In genomic region chr14:57486767-57487379, GRCh38 we compare ENCODE assay signal across 9 cellular contexts. TPM values are rescaled to one million over a fixed set of nuclear protein-coding genes. Genes with fewer than 3 reads are reported as not detected.
DNase-seq lines count a peak whose midpoint lies in the region; ATAC-seq and TF ChIP-seq lines count a peak whose summit lies in the region.
"Had no signal": no experiment of that assay in that cellular context is flagged by ENCODE, and none has a peak within 500 bp of the region (broad histone marks: within the 10 kb centered on the region; RNA-seq: fewer than 3 reads in every experiment).

No MANE protein-coding gene starts in this region.

- peak; percentile 12 for DNase-seq in DMS153 (lab: John Stamatoyannopoulos, UW)
- DNase-seq in Kasumi-1 (lab: John Stamatoyannopoulos, UW): peak; percentile 41 to 61
- no peak for DNase-seq in PC-9
- DNase-seq in fibroblast of peridontal ligament (ENCODE audit: extremely low read depth): peak; percentile 63
- DNase-seq in SKM-1 (lab: John Stamatoyannopoulos, UW; ENCODE audit: unreplicated experiment): no peak
- no peak for DNase-seq in natural killer cell treated with Interleukin-12 subunit alpha and Interleukin-12 subunit beta and Interleukin-15 and Interleukin-18, amount 100 ng/mL, for 72 hours (ENCODE audit: low spot score)
- DNase-seq in stimulated activated CD4-positive, alpha-beta T cell treated with anti-CD3 and anti-CD28 coated beads, Interleukin-15, amount 100 ng/mL, for 24 hours: no peak

- intact Hi-C loops in PC-9 (cut with micrococcal nuclease; ENCODE audit: unreplicated experiment): loop anchor here (2.0 to 5.0 kb wide), 2 partner anchors 385 to 586 kb away; no protein-coding TSS in a partner anchor

- H3K27ac ChIP-seq in PC-9 (no peak overlapping the region), parathyroid adenoma (no peak overlapping the region)

- H3K4me1 Mint-ChIP-seq in natural killer cell treated with Interleukin-12 subunit alpha and Interleukin-12 subunit beta and Interleukin-15 and Interleukin-18, amount 100 ng/mL, for 72 hours (ENCODE audit: low read depth in 2 of 2): no peaks in the 10 kb centered on the region
- H3K4me1 Mint-ChIP-seq: memory B cell had no signal

- H3K27me3 ChIP-seq in PC-9 (ENCODE audit: insufficient read depth, low read depth): peaks cover 26% of the 10 kb centered on the region
- H3K27me3 ChIP-seq in parathyroid adenoma (ENCODE audit: control insufficient read depth, insufficient read depth, low read length): no peaks in the 10 kb centered on the region

- peak; percentile 70 for TF ChIP-seq CTCF in PC-9 (conservative IDR thresholded peaks at IDR 0.05)
- peak; percentile 55 for TF ChIP-seq CTCF in parathyroid adenoma (IDR thresholded peaks at IDR 0.05)

- H3K4me2 ChIP-seq in PC-9: no peak overlapping the region
- H3K4me2 ChIP-seq in parathyroid adenoma (ENCODE audit: low read length): no peak overlapping the region

- no peak overlapping the region for H3K4me3 Mint-ChIP-seq in natural killer cell treated with Interleukin-12 subunit alpha and Interleukin-12 subunit beta and Interleukin-15 and Interleukin-18, amount 100 ng/mL, for 72 hours
- H3K4me3 Mint-ChIP-seq: memory B cell had no signal

- H4K20me1 ChIP-seq in PC-9 (ENCODE audit: insufficient read depth): no peaks in the 10 kb centered on the region

- H3K9me3 ChIP-seq in PC-9 (ENCODE audit: insufficient read depth, low read depth) (no peaks in the 10 kb centered on the region), parathyroid adenoma (ENCODE audit: control insufficient read depth, low read length) (no peaks in the 10 kb centered on the region)

- POLR2A ChIA-PET in PC-9 (lab: Charles Lee; ENCODE audit: unreplicated experiment): no interaction called here

- H3K27me3 Mint-ChIP-seq in natural killer cell treated with Interleukin-12 subunit alpha and Interleukin-12 subunit beta and Interleukin-15 and Interleukin-18, amount 100 ng/mL, for 72 hours: peaks cover 2 to 13% of the 10 kb centered on the region in 2 donors

- CTCF ChIA-PET in PC-9 (lab: Charles Lee): no interaction called here

- H3K36me3 Mint-ChIP-seq in natural killer cell treated with Interleukin-12 subunit alpha and Interleukin-12 subunit beta and Interleukin-15 and Interleukin-18, amount 100 ng/mL, for 72 hours: no peaks in the 10 kb centered on the region
- H3K36me3 Mint-ChIP-seq: memory B cell had no signal

- BruUV-seq in PC-9 (replicated peaks; lab: Mats Ljungman, UMichigan): no TSS peak

- no peaks in the 10 kb centered on the region for H3F3A ChIP-seq in PC-9 (ENCODE audit: insufficient read depth, low read depth)

- H3K36me3 ChIP-seq in PC-9 (ENCODE audit: low read depth): no peaks in the 10 kb centered on the region
- no peaks in the 10 kb centered on the region for H3K36me3 ChIP-seq in parathyroid adenoma (ENCODE audit: control insufficient read depth, insufficient read depth, low read length)

- no peak overlapping the region for H2AFZ ChIP-seq in PC-9
- no peak overlapping the region for H2AFZ ChIP-seq in parathyroid adenoma

- ATAC-seq in natural killer cell treated with Interleukin-12 subunit alpha and Interleukin-12 subunit beta and Interleukin-15 and Interleukin-18, amount 100 ng/mL, for 72 hours: no peak

- no peak overlapping the region for H3K4me3 ChIP-seq in PC-9
- no peak overlapping the region for H3K4me3 ChIP-seq in parathyroid adenoma (ENCODE audit: low read depth, low read length)

- H3K79me2 ChIP-seq in PC-9 (ENCODE audit: low read depth): no peaks in the 10 kb centered on the region
- H3K79me2 ChIP-seq in parathyroid adenoma: no peaks in the 10 kb centered on the region

- H3K4me1 ChIP-seq in PC-9 (replicated peaks; ENCODE audit: insufficient read depth) (no peaks in the 10 kb centered on the region), parathyroid adenoma (no peaks in the 10 kb centered on the region)

- H3K9ac ChIP-seq in parathyroid adenoma: no peak overlapping the region

- no peak overlapping the region for H3K27ac Mint-ChIP-seq in natural killer cell treated with Interleukin-12 subunit alpha and Interleukin-12 subunit beta and Interleukin-15 and Interleukin-18, amount 100 ng/mL, for 72 hours
- H3K27ac Mint-ChIP-seq: memory B cell had no signal

- H3K9me3 Mint-ChIP-seq in natural killer cell treated with Interleukin-12 subunit alpha and Interleukin-12 subunit beta and Interleukin-15 and Interleukin-18, amount 100 ng/mL, for 72 hours: no peaks in the 10 kb centered on the region
- H3K9me3 Mint-ChIP-seq: memory B cell had no signal

- H3K9me2 ChIP-seq in PC-9 (ENCODE audit: insufficient read depth): no peaks in the 10 kb centered on the region

RNA-seq across cellular contexts. Expression of gene CCDC198, which starts 6.8 kb away (rescaled TPM):
- not detected in 2 replicates for total RNA-seq in PC-9 (2021)
- not detected for total RNA-seq in natural killer cell treated with Interleukin-12 subunit alpha and Interleukin-12 subunit beta and Interleukin-15 and Interleukin-18, amount 100 ng/mL, for 72 hours

Comparison
In these comparisons a context has a peak if more than half of its experiments do, and no peak if none do; other contexts are left out.
1. DNase-seq: peak in DMS153 (single experiment), Kasumi-1 (2 of 2) and fibroblast of peridontal ligament (single experiment); none in PC-9 (0 of 2), SKM-1 (single experiment), natural killer cell treated with Interleukin-12 subunit alpha and Interleukin-12 subunit beta and Interleukin-15 and Interleukin-18, amount 100 ng/mL, for 72 hours (single experiment) and stimulated activated CD4-positive, alpha-beta T cell treated with anti-CD3 and anti-CD28 coated beads, Interleukin-15, amount 100 ng/mL, for 24 hours (single experiment).